In genomic region chr14:101879212-101880015, GRCh38 we compare ENCODE assay signal across 13 cellular contexts.
DNase-seq lines count a peak whose midpoint lies in the region; ATAC-seq, FAIRE-seq and TF ChIP-seq lines count a peak whose summit lies in the region.
"Had no signal": no experiment of that assay in that cellular context is flagged by ENCODE, and none has a peak within 500 bp of the region (broad histone marks: within the 10 kb centered on the region; RNA-seq: fewer than 3 reads in every experiment).

No MANE protein-coding gene starts in this region.

- no peak for TF ChIP-seq EP300 in upper lobe of left lung (IDR thresholded peaks at IDR 0.05)

- H3K27me3 Mint-ChIP-seq in activated naive CD4-positive, alpha-beta T cell treated with anti-CD3 and anti-CD28 coated beads for 36 hours (ENCODE audit: low read depth) = no peaks in the 10 kb centered on the region
- H3K27me3 Mint-ChIP-seq in activated T-helper 1 cell treated with anti-CD3 and anti-CD28 coated beads, Interleukin-12 subunit alpha, Interleukin-12 subunit beta, Interleukin-2, Interleukin-4 antibody, amounts not matched to agents 30 ng/mL and 10 ng/mL and 1 ng/mL, durations not matched to agents 14 hours and 24 hours and 36 hours (ENCODE audit: insufficient read depth) = no peaks in the 10 kb centered on the region
- no peaks in the 10 kb centered on the region for H3K27me3 Mint-ChIP-seq in stimulated activated naive B cell treated with anti-CD40 and anti-IgM and Interleukin-4, amounts not matched to agents 10 μg/mL and 1 μg/mL and 100 μg/mL, for 72 hours

- peak overlapping the region; percentile 97 for H3K27ac Mint-ChIP-seq in activated naive CD4-positive, alpha-beta T cell treated with anti-CD3 and anti-CD28 coated beads for 36 hours
- H3K27ac Mint-ChIP-seq in activated T-helper 1 cell treated with anti-CD3 and anti-CD28 coated beads, Interleukin-12 subunit alpha, Interleukin-12 subunit beta, Interleukin-2, Interleukin-4 antibody, amounts not matched to agents 30 ng/mL and 10 ng/mL and 1 ng/mL, durations not matched to agents 14 hours and 24 hours and 36 hours = peak overlapping the region; percentile 88
- H3K27ac Mint-ChIP-seq in stimulated activated naive B cell treated with anti-CD40 and anti-IgM and Interleukin-4, amounts not matched to agents 10 μg/mL and 1 μg/mL and 100 μg/mL, for 72 hours = peak overlapping the region; percentile 88
- H3K27ac Mint-ChIP-seq: GM23338 had no signal

- peaks cover 69% of the 10 kb centered on the region for H3K4me1 Mint-ChIP-seq in activated naive CD4-positive, alpha-beta T cell treated with anti-CD3 and anti-CD28 coated beads for 36 hours (ENCODE audit: low read depth)
- H3K4me1 Mint-ChIP-seq in activated T-helper 1 cell treated with anti-CD3 and anti-CD28 coated beads, Interleukin-12 subunit alpha, Interleukin-12 subunit beta, Interleukin-2, Interleukin-4 antibody, amounts not matched to agents 30 ng/mL and 10 ng/mL and 1 ng/mL, durations not matched to agents 14 hours and 24 hours and 36 hours (ENCODE audit: low read depth) = peaks cover 57% of the 10 kb centered on the region
- H3K4me1 Mint-ChIP-seq in stimulated activated naive B cell treated with anti-CD40 and anti-IgM and Interleukin-4, amounts not matched to agents 10 μg/mL and 1 μg/mL and 100 μg/mL, for 72 hours = peaks cover 39 to 59% of the 10 kb centered on the region in 2 donors
- H3K4me1 Mint-ChIP-seq: GM23338 had no signal

- peaks cover 17 to 35% (median 23%) of the 10 kb centered on the region in 4 donors for H3K4me1 ChIP-seq in upper lobe of left lung

- WGBS in upper lobe of left lung, 2 donors = 94 to 95% methylated on average over 13 to 17 of the region's 17 CpGs

- H3K27ac ChIP-seq in upper lobe of left lung = peak overlapping the region in 1 of 4 donors; percentile 0
- H3K27ac ChIP-seq: epithelial cell of prostate had no signal

- TF ChIP-seq POLR2A in upper lobe of left lung (IDR thresholded peaks at IDR 0.05) = no peak

- no peak overlapping the region for H3K4me3 Mint-ChIP-seq in activated naive CD4-positive, alpha-beta T cell treated with anti-CD3 and anti-CD28 coated beads for 36 hours
- peak overlapping the region; percentile 26 for H3K4me3 Mint-ChIP-seq in activated T-helper 1 cell treated with anti-CD3 and anti-CD28 coated beads, Interleukin-12 subunit alpha, Interleukin-12 subunit beta, Interleukin-2, Interleukin-4 antibody, amounts not matched to agents 30 ng/mL and 10 ng/mL and 1 ng/mL, durations not matched to agents 14 hours and 24 hours and 36 hours
- peak overlapping the region in 1 of 2 donors; percentile 54 for H3K4me3 Mint-ChIP-seq in stimulated activated naive B cell treated with anti-CD40 and anti-IgM and Interleukin-4, amounts not matched to agents 10 μg/mL and 1 μg/mL and 100 μg/mL, for 72 hours
- H3K4me3 Mint-ChIP-seq: GM23338 had no signal

- peaks cover 8 to 37% (median 26%) of the 10 kb centered on the region in 4 donors for H3K36me3 ChIP-seq in upper lobe of left lung

- H3K9me3 ChIP-seq in upper lobe of left lung = no peaks in the 10 kb centered on the region

- ATAC-seq in left lobe of liver = peak; percentile 7
- no peak for ATAC-seq in stimulated activated naive B cell treated with anti-CD40 and anti-IgM and Interleukin-4, amounts not matched to agents 10 μg/mL and 1 μg/mL and 100 μg/mL, for 72 hours (replicated peaks)
- ATAC-seq in upper lobe of left lung (ENCODE audit: low FRiP score in 2 of 2) = no peak
- no peak for ATAC-seq in HG02610 (IDR thresholded peaks at IDR 0.05; ENCODE audit: unreplicated experiment)
- ATAC-seq: GM23338 had no signal

- peaks cover 34% of the 10 kb centered on the region for H3K36me3 Mint-ChIP-seq in activated naive CD4-positive, alpha-beta T cell treated with anti-CD3 and anti-CD28 coated beads for 36 hours (ENCODE audit: low read depth)
- peaks cover 32% of the 10 kb centered on the region for H3K36me3 Mint-ChIP-seq in activated T-helper 1 cell treated with anti-CD3 and anti-CD28 coated beads, Interleukin-12 subunit alpha, Interleukin-12 subunit beta, Interleukin-2, Interleukin-4 antibody, amounts not matched to agents 30 ng/mL and 10 ng/mL and 1 ng/mL, durations not matched to agents 14 hours and 24 hours and 36 hours (ENCODE audit: low read depth)
- H3K36me3 Mint-ChIP-seq in stimulated activated naive B cell treated with anti-CD40 and anti-IgM and Interleukin-4, amounts not matched to agents 10 μg/mL and 1 μg/mL and 100 μg/mL, for 72 hours = peaks cover 23 to 38% of the 10 kb centered on the region in 2 donors

- no peak for DNase-seq in activated naive CD4-positive, alpha-beta T cell treated with anti-CD3 and anti-CD28 coated beads for 36 hours
- no peak for DNase-seq in activated naive CD4-positive, alpha-beta T cell treated with Interleukin-2 at 50 U/mL for 16 hours
- no peak for DNase-seq in activated T-helper 1 cell treated with anti-CD3 and anti-CD28 coated beads, Interleukin-12 subunit alpha, Interleukin-12 subunit beta, Interleukin-2, Interleukin-4 antibody, amounts not matched to agents 30 ng/mL and 10 ng/mL and 1 ng/mL, durations not matched to agents 14 hours and 24 hours and 36 hours (ENCODE audit: low spot score)
- no peak for DNase-seq in left lobe of liver (ENCODE audit: low spot score)
- DNase-seq in stimulated activated naive B cell treated with anti-CD40 and anti-IgM and Interleukin-4, amounts not matched to agents 10 μg/mL and 1 μg/mL and 100 μg/mL, for 72 hours = no peak
- no peak for DNase-seq in upper lobe of left lung
- DNase-seq in D721Med (ENCODE audit: insufficient read length, low spot score) = no peak
- DNase-seq: NCI-H2227 treated with DMSO at 0.1 percent for 48 hours, OCI-M1, posterior cingulate gyrus had no signal

- intact Hi-C loops in activated naive CD4-positive, alpha-beta T cell treated with anti-CD3 and anti-CD28 coated beads for 36 hours (cut with micrococcal nuclease) = loop anchor here (1.0 to 5.0 kb wide), 6 partner anchors 36 to 303 kb away; no protein-coding TSS in a partner anchor
- intact Hi-C loops in activated T-helper 1 cell treated with anti-CD3 and anti-CD28 coated beads, Interleukin-12 subunit alpha, Interleukin-12 subunit beta, Interleukin-2, Interleukin-4 antibody, amounts not matched to agents 30 ng/mL and 10 ng/mL and 1 ng/mL, durations not matched to agents 14 hours and 24 hours and 36 hours (cut with micrococcal nuclease) = loop anchor here (1.0 to 5.0 kb wide), 3 partner anchors 37 to 69 kb away; no protein-coding TSS in a partner anchor

- H3K27me3 ChIP-seq in upper lobe of left lung = no peaks in the 10 kb centered on the region

- TF ChIP-seq CTCF in upper lobe of left lung (IDR thresholded peaks at IDR 0.05) (no peak), D721Med (IDR thresholded peaks at IDR 0.05; ENCODE audit: insufficient read depth, missing control alignments) (no peak)

- FAIRE-seq in D721Med (lab: Jason Lieb, UNC) = no peak

- no peaks in the 10 kb centered on the region for H3K9me3 Mint-ChIP-seq in activated naive CD4-positive, alpha-beta T cell treated with anti-CD3 and anti-CD28 coated beads for 36 hours
- H3K9me3 Mint-ChIP-seq in activated T-helper 1 cell treated with anti-CD3 and anti-CD28 coated beads, Interleukin-12 subunit alpha, Interleukin-12 subunit beta, Interleukin-2, Interleukin-4 antibody, amounts not matched to agents 30 ng/mL and 10 ng/mL and 1 ng/mL, durations not matched to agents 14 hours and 24 hours and 36 hours = no peaks in the 10 kb centered on the region
- H3K9me3 Mint-ChIP-seq in stimulated activated naive B cell treated with anti-CD40 and anti-IgM and Interleukin-4, amounts not matched to agents 10 μg/mL and 1 μg/mL and 100 μg/mL, for 72 hours = no peaks in the 10 kb centered on the region
- H3K9me3 Mint-ChIP-seq: GM23338 had no signal

- no peak overlapping the region for H3K4me3 ChIP-seq in upper lobe of left lung
- H3K4me3 ChIP-seq: GM23338 had no signal

- CTCF ChIA-PET in activated naive CD4-positive, alpha-beta T cell treated with anti-CD3 and anti-CD28 coated beads for 36 hours (lab: Charles Lee) = interaction anchor here (0.6 to 2.8 kb wide), 12 partner anchors 17 to 218 kb away, joined by 3 to 16 read pairs (median 3); no protein-coding TSS in a partner anchor
